7 cellular contexts compared by ENCODE assay signal in genomic region chr3:155744626-155745324, GRCh38. TPM values are rescaled to one million over a fixed set of nuclear protein-coding genes. Genes with fewer than 3 reads are reported as not detected.
DNase-seq lines count a peak whose midpoint lies in the region; ATAC-seq and TF ChIP-seq lines count a peak whose summit lies in the region.

Gene PLCH1 (minus strand): TSS chr3:155745071. CDS start chr3:155704224, 40,847 bp downstream.

- no peaks in the 10 kb centered on the region for H3K9me3 Mint-ChIP-seq in WTC11

- TF ChIP-seq CTCF in WTC11 (IDR thresholded peaks at IDR 0.05) (no peak), choroid plexus epithelial cell (conservative IDR thresholded peaks at IDR 0.05; ENCODE audit: low read depth, low read length) (no peak)

- CTCF ChIA-PET in WTC11 (lab: Charles Lee): interaction anchor here (0.6 to 1.0 kb wide), 3 partner anchors 43 to 125 kb away, joined by 3 to 4 read pairs (median 4); partner anchors contain the start of gene C3orf33

- peak within 1 kb of the TSS; percentile 92 for H3K27ac Mint-ChIP-seq in WTC11

- ATAC-seq in GM18502 (IDR thresholded peaks at IDR 0.05; ENCODE audit: poor library complexity, unreplicated experiment): peak; percentile 66
- peak; percentile 64 for ATAC-seq in HG02970 (IDR thresholded peaks at IDR 0.05; ENCODE audit: low FRiP score, unreplicated experiment)
- ATAC-seq in WTC11: peak; percentile 70

- peak within 1 kb of the TSS; percentile 98 for H3K4me3 Mint-ChIP-seq in WTC11

- H3K36me3 Mint-ChIP-seq in WTC11: no peaks in the 10 kb centered on the region

- H3K4me3 ChIP-seq in choroid plexus epithelial cell (ENCODE audit: low read depth, low read length): peak within 1 kb of the TSS; percentile 65

- peaks cover 59% of the 10 kb centered on the region for H3K4me1 Mint-ChIP-seq in WTC11

- H3K27me3 Mint-ChIP-seq in WTC11 (ENCODE audit: low read depth): no peaks in the 10 kb centered on the region

- DNase-seq in NCI-H2107 (lab: John Stamatoyannopoulos, UW) (peak; percentile 77), WTC11 (ENCODE audit: low spot score) (peak; percentile 92), choroid plexus epithelial cell (ENCODE audit: low read depth) (peak; percentile 65), kidney glomerular epithelial cell (lab: John Stamatoyannopoulos, UW) (peak; percentile 46)
- DNase-seq in stimulated activated CD4-positive, alpha-beta T cell treated with anti-CD3 and anti-CD28 coated beads, Interleukin-12 subunit alpha, Interleukin-12 subunit beta, amount 100 ng/mL, for 48 hours (ENCODE audit: low read depth in 2 of 3, low spot score in 1 of 3): peak in 2 of 3 donors; percentile 29 to 40

- POLR2A ChIA-PET in WTC11 (lab: Charles Lee): interaction anchor here (0.8 kb wide), 1 partner anchor 61 kb away, joined by 3 read pairs; the partner anchor contains the start of gene C3orf33

TF ChIP-seq in WTC11, 78 proteins besides CTCF, POLR2A, EP300 and RAD21 (continues in another document):
- TF ChIP-seq JUN (CRISPR knock-in tag; IDR thresholded peaks at IDR 0.05) (no peak), IRF2 (CRISPR knock-in tag; IDR thresholded peaks at IDR 0.05; ENCODE audit: borderline replicate concordance, low read depth) (no peak), E2F1 (CRISPR knock-in tag; IDR thresholded peaks at IDR 0.05) (no peak), SP1 (CRISPR knock-in tag; conservative IDR thresholded peaks at IDR 0.05) (peak; percentile 38; the same call in 1 of the 2 replicates), MAX (CRISPR knock-in tag; IDR thresholded peaks at IDR 0.05) (no peak), NR2C2 (CRISPR knock-in tag; IDR thresholded peaks at IDR 0.05) (no peak), PRRX2 (CRISPR knock-in tag; IDR thresholded peaks at IDR 0.05) (peak; percentile 88), GRHL2 (CRISPR knock-in tag; IDR thresholded peaks at IDR 0.05; ENCODE audit: insufficient replicate concordance, severe bottlenecking) (no peak), CREM (CRISPR knock-in tag; IDR thresholded peaks at IDR 0.05) (no peak), TP53 (CRISPR knock-in tag; IDR thresholded peaks at IDR 0.05) (no peak), ERG (CRISPR knock-in tag; IDR thresholded peaks at IDR 0.05) (peak; percentile 90), PRDM15 (CRISPR knock-in tag; IDR thresholded peaks at IDR 0.05) (peak; percentile 100), AFF4 (CRISPR knock-in tag; IDR thresholded peaks at IDR 0.05; ENCODE audit: borderline replicate concordance) (0 out of 2 replicates have a peak, but pooled peaks have one; percentile 23), ZNF416 (CRISPR knock-in tag; IDR thresholded peaks at IDR 0.05) (0 out of 2 replicates have a peak, but pooled peaks have one; percentile 15), NFYB (CRISPR knock-in tag; conservative IDR thresholded peaks at IDR 0.05; ENCODE audit: low read depth) (no peak), EMX1 (CRISPR knock-in tag; IDR thresholded peaks at IDR 0.05) (peak; percentile 74; the same call in 1 of the 2 replicates), ZNF423 (CRISPR knock-in tag; IDR thresholded peaks at IDR 0.05) (peak; percentile 26; the same call in 1 of the 2 replicates), KAT7 (CRISPR knock-in tag; IDR thresholded peaks at IDR 0.05; ENCODE audit: borderline replicate concordance) (0 out of 2 replicates have a peak, but pooled peaks have one; percentile 5), SMAD4 (CRISPR knock-in tag; IDR thresholded peaks at IDR 0.05) (no peak), FOXK1 (CRISPR knock-in tag; IDR thresholded peaks at IDR 0.05) (no peak), ZNF396 (CRISPR knock-in tag; IDR thresholded peaks at IDR 0.05; ENCODE audit: borderline replicate concordance) (0 out of 2 replicates have a peak, but pooled peaks have one; percentile 56)

RNA-seq across cellular contexts. Expression of gene PLCH1, which starts in this region (rescaled TPM):
- total RNA-seq in WTC11 (2021): 8.4 to 8.9 TPM (median 8.8 TPM) in 3 replicates

Comparison
In these comparisons a context has a peak if more than half of its experiments do, and no peak if none do; other contexts are left out.
1. Peak in every context shown above with its lines: DNase-seq, ATAC-seq and H3K4me3 ChIP-seq.
2. DNase-seq: peak in every context shown above with its lines; median percentile 92 in WTC11; 77 in NCI-H2107; 65 in choroid plexus epithelial cell; 46 in kidney glomerular epithelial cell; 34 in stimulated activated CD4-positive, alpha-beta T cell treated with anti-CD3 and anti-CD28 coated beads, Interleukin-12 subunit alpha, Interleukin-12 subunit beta, amount 100 ng/mL, for 48 hours.